ENCODE assay signal across 1 cellular context in the genomic region with DNA sequence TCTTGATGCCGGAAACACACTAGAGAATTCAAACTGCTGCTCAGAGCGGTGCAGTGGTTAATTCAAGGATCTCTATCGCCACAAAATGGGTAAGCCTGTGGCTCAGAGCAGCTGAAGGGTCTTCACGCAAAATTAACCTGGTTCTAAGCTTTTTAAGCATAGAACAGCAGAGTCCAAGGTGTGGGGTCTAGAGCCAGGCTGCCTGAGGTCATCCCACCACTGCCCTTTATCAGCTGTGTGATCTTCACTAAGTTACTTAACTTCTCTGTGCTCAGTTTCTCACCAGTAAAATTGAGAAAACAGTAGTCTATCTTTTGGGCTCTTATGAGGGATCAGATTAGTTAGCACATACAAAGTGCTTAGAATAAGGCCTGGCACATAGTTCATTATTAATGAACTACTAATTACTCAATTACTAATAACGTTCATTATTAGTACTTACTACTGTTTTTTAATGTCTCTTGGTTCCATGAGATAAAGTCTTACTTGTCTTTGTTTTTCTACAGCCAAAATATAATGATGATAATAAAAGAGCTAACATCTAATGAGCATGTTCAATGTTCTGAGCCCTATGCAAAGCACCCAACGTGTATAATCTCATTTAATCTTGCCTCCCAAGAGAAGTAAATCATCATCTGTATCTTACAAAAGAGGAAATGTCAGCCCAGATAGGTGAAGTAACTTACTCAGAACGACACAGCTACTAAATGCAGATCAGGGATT.
TF ChIP-seq lines count a peak whose summit lies in the region.

No MANE protein-coding gene starts in this region.

TF ChIP-seq in IMR-90, 13 proteins besides CTCF, POLR2A, EP300 and RAD21:
- TF ChIP-seq MAZ (IDR thresholded peaks at IDR 0.05; ENCODE audit: borderline replicate concordance, low read depth, low read length) = no peak
- no peak for TF ChIP-seq MAFK (IDR thresholded peaks at IDR 0.05; ENCODE audit: low read depth, low read length)
- no peak for TF ChIP-seq RCOR1 (IDR thresholded peaks at IDR 0.05; ENCODE audit: insufficient replicate concordance, low read length)
- no peak for TF ChIP-seq MXI1 (IDR thresholded peaks at IDR 0.05; ENCODE audit: borderline replicate concordance, low read depth, low read length)
- TF ChIP-seq BHLHE40 (IDR thresholded peaks at IDR 0.05; ENCODE audit: low read depth, low read length) = no peak
